17 cellular contexts compared by ENCODE assay signal in genomic region chr7:149863500-149863899, GRCh38.
"Had no signal": no experiment of that assay in that cellular context is flagged by ENCODE, and none has a peak within 500 bp of the region (broad histone marks: within the 10 kb centered on the region; RNA-seq: fewer than 3 reads in every experiment).

No MANE protein-coding gene starts in this region.

- ATAC-seq: left lung had no signal

- H3K27me3 ChIP-seq: left lung, neutrophil had no signal

- H3K4me1 ChIP-seq: parathyroid adenoma had no signal

- H3K9me3 ChIP-seq: left lung, neutrophil, thoracic aorta had no signal

- H3K4me3 ChIP-seq: left lung, thoracic aorta had no signal

- H3K9me3 Mint-ChIP-seq: activated T-helper 2 cell treated with anti-CD3 and anti-CD28 coated beads, Interferon-gamma antibody, Interleukin-2, Interleukin-4, amounts not matched to agents 10 μg/mL and 5 μg/mL and 100 μg/mL, durations not matched to agents 14 hours and 24 hours and 36 hours had no signal

- DNase-seq: activated CD4-positive, CD25-positive, alpha-beta regulatory T cell treated with anti-CD3 and anti-CD28 coated beads, Interleukin-2, amount 50 U/mL, for 72 hours; activated CD8-positive, alpha-beta memory T cell treated with anti-CD3 and anti-CD28 coated beads for 24 hours; activated T-cell treated with anti-CD3 and anti-CD28 coated beads for 4 hours; aorta; effector CD8-positive, alpha-beta T cell; foreskin fibroblast; hypothalamus; kidney; left lung; mammary epithelial cell; stimulated activated CD4-positive, alpha-beta T cell treated with anti-CD3 and anti-CD28 coated beads, Interleukin-12 subunit alpha, Interleukin-12 subunit beta, amount 100 ng/mL, for 4 hours; stimulated activated CD4-positive, alpha-beta T cell treated with anti-CD3 and anti-CD28 coated beads, Interleukin-2, amount 100 ng/mL, for 24 hours; T-helper 9 cell had no signal

- H3K27ac ChIP-seq: left lung, neutrophil, parathyroid adenoma, thoracic aorta had no signal
